Comparison of ENCODE assay signal across 8 cellular contexts in the genomic region with DNA sequence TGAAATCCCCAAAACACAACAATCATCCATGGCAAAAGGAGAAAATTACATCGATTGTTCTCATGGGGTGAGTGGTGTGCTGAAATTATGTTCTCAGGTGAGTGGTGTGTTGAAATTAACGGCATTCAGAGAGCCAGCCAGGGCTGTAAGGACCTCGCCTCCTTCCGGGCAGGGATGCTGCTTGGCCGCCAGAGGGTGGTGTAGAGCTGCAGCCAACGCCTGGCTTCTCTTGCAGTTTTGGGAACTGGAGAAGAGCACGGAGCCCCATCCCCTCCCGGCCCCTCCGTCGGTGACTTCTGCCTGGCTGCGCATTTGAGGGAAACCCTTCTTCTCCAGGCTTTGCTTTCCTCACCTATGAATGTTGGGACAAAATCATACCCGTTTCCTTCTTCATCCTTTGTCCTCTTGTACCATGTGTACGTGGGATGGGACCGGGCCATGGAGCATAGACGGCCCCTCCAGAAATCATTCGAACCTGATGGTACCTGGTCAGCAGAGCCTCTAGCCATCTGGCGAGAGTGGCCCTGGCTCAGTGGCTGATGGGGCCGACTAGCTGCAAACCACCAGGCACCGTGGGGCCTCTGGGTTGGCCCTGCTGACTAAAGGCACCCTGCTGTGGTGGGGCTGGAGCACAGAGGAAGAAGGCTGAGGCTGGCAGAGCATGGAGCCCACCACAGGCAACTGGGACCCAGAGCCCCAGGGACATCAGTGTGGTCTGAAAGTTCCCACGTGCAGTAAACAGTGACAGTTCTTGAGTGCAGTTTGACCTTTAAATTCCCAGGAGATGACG. TPM values are rescaled to one million over a fixed set of nuclear protein-coding genes. Genes with fewer than 3 reads are reported as not detected.
A peak's percentile ranks its signal among the peaks of the same experiment; 100 is the strongest.
DNase-seq lines count a peak whose midpoint lies in the region; ATAC-seq and TF ChIP-seq lines count a peak whose summit lies in the region.

No MANE protein-coding gene starts in this region.

- POLR2A ChIA-PET in naive thymus-derived CD4-positive, alpha-beta T cell (lab: Charles Lee) = no interaction called here

- H3K27me3 ChIP-seq in naive thymus-derived CD4-positive, alpha-beta T cell (ENCODE audit: control insufficient read depth in 2 of 2, insufficient read depth in 2 of 2, low read length in 2 of 2) = no peaks in the 10 kb centered on the region

- no peak overlapping the region for H3K4me3 ChIP-seq in epithelial cell of proximal tubule (ENCODE audit: low read depth, low read length)
- no peak overlapping the region for H3K4me3 ChIP-seq in naive thymus-derived CD4-positive, alpha-beta T cell (ENCODE audit: low read length)

- DNase-seq in NCI-H2029 (lab: John Stamatoyannopoulos, UW) (peak; percentile 6), NCI-H2029 treated with DMSO at 0.1 percent for 48 hours (lab: John Stamatoyannopoulos, UW) (no peak), NCI-H345 treated with DMSO at 0.1 percent for 48 hours (lab: John Stamatoyannopoulos, UW; ENCODE audit: unreplicated experiment) (peak; percentile 1), epithelial cell of proximal tubule (ENCODE audit: low read depth) (no peak), substantia nigra (lab: John Stamatoyannopoulos, UW) (peak in 33 of 49 donors; percentile 6 to 67 (median 29))
- peak in 2 of 3 experiments; percentile 10 to 29 for DNase-seq in activated CD8-positive, alpha-beta memory T cell treated with anti-CD3 and anti-CD28 coated beads for 48 hours (ENCODE audit: low read depth in 2 of 3, low spot score in 2 of 3)
- peak in 7 of 9 donors; percentile 26 to 52 (median 40) for DNase-seq in naive thymus-derived CD4-positive, alpha-beta T cell

- no peaks in the 10 kb centered on the region for H3K27me3 Mint-ChIP-seq in naive thymus-derived CD4-positive, alpha-beta T cell

- no peaks in the 10 kb centered on the region for H3K9me3 Mint-ChIP-seq in naive thymus-derived CD4-positive, alpha-beta T cell

- peaks cover 0 to 69% (median 0%) of the 10 kb centered on the region in 3 experiments for H3K36me3 ChIP-seq in naive thymus-derived CD4-positive, alpha-beta T cell (ENCODE audit: control insufficient read depth in 2 of 3, insufficient read depth in 3 of 3, low read length in 3 of 3)

- ATAC-seq in HG02763 (IDR thresholded peaks at IDR 0.05; ENCODE audit: unreplicated experiment) = peak; percentile 52
- ATAC-seq in naive thymus-derived CD4-positive, alpha-beta T cell = peak; percentile 83

- no peaks in the 10 kb centered on the region for H3K9me3 ChIP-seq in naive thymus-derived CD4-positive, alpha-beta T cell (ENCODE audit: control insufficient read depth in 2 of 3, low read length in 3 of 3)

- no peak overlapping the region for H3K27ac ChIP-seq in naive thymus-derived CD4-positive, alpha-beta T cell (ENCODE audit: low read depth, low read length)
- H3K27ac ChIP-seq in substantia nigra (ENCODE audit: low read depth, low read length, poor library complexity, severe bottlenecking) = no peak overlapping the region

- peaks cover 0 to 20% (median 9%) of the 10 kb centered on the region in 5 donors for H3K36me3 Mint-ChIP-seq in naive thymus-derived CD4-positive, alpha-beta T cell

- no peaks in the 10 kb centered on the region for H3K4me1 Mint-ChIP-seq in naive thymus-derived CD4-positive, alpha-beta T cell

- peak overlapping the region in 1 of 10 donors; percentile 18 for H3K4me3 Mint-ChIP-seq in naive thymus-derived CD4-positive, alpha-beta T cell

- no peak overlapping the region for H3K27ac Mint-ChIP-seq in naive thymus-derived CD4-positive, alpha-beta T cell

- peak; percentile 97 for TF ChIP-seq CTCF in epithelial cell of proximal tubule (conservative IDR thresholded peaks at IDR 0.05; ENCODE audit: low read depth, low read length)

- H3K4me1 ChIP-seq in naive thymus-derived CD4-positive, alpha-beta T cell (ENCODE audit: control insufficient read depth in 2 of 2, insufficient read depth in 2 of 2, low read length in 2 of 2) = no peaks in the 10 kb centered on the region

- intact Hi-C loops in naive thymus-derived CD4-positive, alpha-beta T cell (cut with micrococcal nuclease) = loop anchor here in 1 of 2 donors (1.0 to 5.0 kb wide), 3 partner anchors 78 to 448 kb away; no protein-coding TSS in a partner anchor

- CTCF ChIA-PET in naive thymus-derived CD4-positive, alpha-beta T cell (lab: Charles Lee) = interaction anchor here (0.6 to 0.7 kb wide), 2 partner anchors 293 to 1817 kb away, joined by 3 to 7 read pairs; no protein-coding TSS in a partner anchor

RNA-seq across cellular contexts. Expression of gene TRMT44, which starts 28.4 kb away (rescaled TPM):
- 17.8 and 17.9 TPM in 2 replicates for total RNA-seq in epithelial cell of proximal tubule
- total RNA-seq in naive thymus-derived CD4-positive, alpha-beta T cell = 10 to 100 TPM; 28.5 to 33.7 (median 29.6) TPM
- 10 to 100 TPM; 13.8 to 21.3 TPM for polyA plus RNA-seq in naive thymus-derived CD4-positive, alpha-beta T cell

RNA-seq across cellular contexts. Expression of gene ACOX3, which starts 28.4 kb away (rescaled TPM):
- total RNA-seq in epithelial cell of proximal tubule = 10.5 and 16.0 TPM in 2 replicates
- 10 to 100 TPM; 10.9 to 20.5 (median 14.8) TPM for total RNA-seq in naive thymus-derived CD4-positive, alpha-beta T cell
- 10 to 100 TPM; 16.1 to 19.1 TPM for polyA plus RNA-seq in naive thymus-derived CD4-positive, alpha-beta T cell

Comparison
In these comparisons a context has a peak if more than half of its experiments do, and no peak if none do; other contexts are left out.
1. DNase-seq: peak in NCI-H2029 (single experiment), NCI-H345 treated with DMSO at 0.1 percent for 48 hours (single experiment), activated CD8-positive, alpha-beta memory T cell treated with anti-CD3 and anti-CD28 coated beads for 48 hours (2 of 3), naive thymus-derived CD4-positive, alpha-beta T cell (7 of 9) and substantia nigra (33 of 49); none in NCI-H2029 treated with DMSO at 0.1 percent for 48 hours (single experiment) and epithelial cell of proximal tubule (single experiment).